In genomic region chr16:78376452-78376851, GRCh38 we compare ENCODE assay signal across 1 cellular context.
TF ChIP-seq lines count a peak whose summit lies in the region.

No MANE protein-coding gene starts in this region.

TF ChIP-seq in SK-N-SH treated with all-trans-retinoic acid at 6 μM for 48 hours, 23 proteins besides CTCF, POLR2A, EP300 and RAD21 (continued from another document):
- TF ChIP-seq BACH2 (CRISPR knock-in tag; IDR thresholded peaks at IDR 0.05; ENCODE audit: borderline replicate concordance) (no peak), ZC3H10 (CRISPR knock-in tag; IDR thresholded peaks at IDR 0.05) (no peak)
